ENCODE assay signal across 13 cellular contexts in genomic region chr5:81904861-81905260, GRCh38.
"Had no signal": no experiment of that assay in that cellular context is flagged by ENCODE, and none has a peak within 500 bp of the region (broad histone marks: within the 10 kb centered on the region; RNA-seq: fewer than 3 reads in every experiment).

No MANE protein-coding gene starts in this region.

- H3K27me3 Mint-ChIP-seq: activated CD4-positive, alpha-beta memory T cell treated with anti-CD3 and anti-CD28 coated beads, Interleukin-2, amount 10 ng/mL, durations not matched to agents 7 days and 5 days; activated naive CD4-positive, alpha-beta T cell treated with anti-CD3 and anti-CD28 coated beads, Interleukin-2, amount 50 U/mL, for 24 hours had no signal

- H3K27me3 ChIP-seq: ovary had no signal

- H3K4me3 ChIP-seq: ovary had no signal

- H3K4me1 Mint-ChIP-seq: activated CD4-positive, alpha-beta memory T cell treated with anti-CD3 and anti-CD28 coated beads, Interleukin-2, amount 10 ng/mL, durations not matched to agents 7 days and 5 days; activated naive CD4-positive, alpha-beta T cell treated with anti-CD3 and anti-CD28 coated beads, Interleukin-2, amount 50 U/mL, for 24 hours had no signal

- H3K27ac Mint-ChIP-seq: activated CD4-positive, alpha-beta memory T cell treated with anti-CD3 and anti-CD28 coated beads, Interleukin-2, amount 10 ng/mL, durations not matched to agents 7 days and 5 days; activated naive CD4-positive, alpha-beta T cell treated with anti-CD3 and anti-CD28 coated beads, Interleukin-2, amount 50 U/mL, for 24 hours; WTC11 had no signal

- H3K27ac ChIP-seq: ovary had no signal

- H3K36me3 ChIP-seq: ovary had no signal

- H3K9me3 ChIP-seq: ovary had no signal

- H3K4me3 Mint-ChIP-seq: activated CD4-positive, alpha-beta memory T cell treated with anti-CD3 and anti-CD28 coated beads, Interleukin-2, amount 10 ng/mL, durations not matched to agents 7 days and 5 days; activated naive CD4-positive, alpha-beta T cell treated with anti-CD3 and anti-CD28 coated beads, Interleukin-2, amount 50 U/mL, for 24 hours; activated T-cell treated with anti-CD3 and anti-CD28 coated beads, Interleukin-2, amount 50 U/mL, for 4 hours; WTC11 had no signal

- DNase-seq: activated CD4-positive, alpha-beta memory T cell treated with anti-CD3 and anti-CD28 coated beads, Interleukin-2, amount 10 ng/mL, durations not matched to agents 7 days and 5 days; activated CD4-positive, alpha-beta T cell treated with anti-CD3 and anti-CD28 coated beads for 4 hours; activated effector memory CD4-positive, alpha-beta T cell treated with Interleukin-2 at 50 U/mL for 16 hours; activated T-cell treated with anti-CD3 and anti-CD28 coated beads, Interleukin-2, amount 50 U/mL, for 4 hours; cortex of kidney; effector CD4-positive, alpha-beta T cell; kidney glomerular epithelial cell; ovary; stimulated activated CD4-positive, alpha-beta T cell treated with anti-CD3 and anti-CD28 coated beads, Interleukin-2, amount 100 ng/mL, for 24 hours; T-helper 2 cell had no signal

- ATAC-seq: activated T-cell treated with anti-CD3 and anti-CD28 coated beads, Interleukin-2, amount 50 U/mL, for 4 hours; sciatic nerve; WTC11 had no signal
